1 cellular context compared by ENCODE assay signal in the genomic region with DNA sequence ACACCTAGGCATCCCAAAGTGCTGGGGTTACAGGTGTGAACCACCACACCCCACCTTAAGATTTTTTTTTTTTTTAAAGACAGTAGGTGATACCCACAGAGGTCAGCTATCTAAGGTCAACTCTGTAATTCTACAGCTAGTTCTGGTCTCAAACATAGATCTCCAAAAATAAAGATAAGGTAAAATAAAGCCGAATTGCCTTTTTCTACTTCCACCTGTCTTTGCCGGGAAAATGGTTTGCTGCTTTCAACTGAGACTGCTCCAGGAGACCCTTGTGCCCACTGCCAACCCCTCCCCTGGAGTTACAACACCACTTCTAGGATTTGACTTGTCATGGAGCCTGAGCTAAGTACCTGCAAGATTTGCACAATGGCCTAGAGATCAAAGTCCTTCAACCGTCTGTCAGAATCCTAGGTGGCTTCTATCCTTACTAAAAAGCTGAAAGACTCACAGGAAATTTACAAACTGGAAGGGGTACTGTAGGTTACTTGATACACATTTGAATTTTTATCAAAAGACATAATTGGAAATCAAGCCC.
TF ChIP-seq lines count a peak whose summit lies in the region.

No MANE protein-coding gene starts in this region.

TF ChIP-seq in HepG2, 621 proteins besides CTCF, POLR2A, EP300 and RAD21 (continued from another document and continues in another):
- TF ChIP-seq, protein P1, sequence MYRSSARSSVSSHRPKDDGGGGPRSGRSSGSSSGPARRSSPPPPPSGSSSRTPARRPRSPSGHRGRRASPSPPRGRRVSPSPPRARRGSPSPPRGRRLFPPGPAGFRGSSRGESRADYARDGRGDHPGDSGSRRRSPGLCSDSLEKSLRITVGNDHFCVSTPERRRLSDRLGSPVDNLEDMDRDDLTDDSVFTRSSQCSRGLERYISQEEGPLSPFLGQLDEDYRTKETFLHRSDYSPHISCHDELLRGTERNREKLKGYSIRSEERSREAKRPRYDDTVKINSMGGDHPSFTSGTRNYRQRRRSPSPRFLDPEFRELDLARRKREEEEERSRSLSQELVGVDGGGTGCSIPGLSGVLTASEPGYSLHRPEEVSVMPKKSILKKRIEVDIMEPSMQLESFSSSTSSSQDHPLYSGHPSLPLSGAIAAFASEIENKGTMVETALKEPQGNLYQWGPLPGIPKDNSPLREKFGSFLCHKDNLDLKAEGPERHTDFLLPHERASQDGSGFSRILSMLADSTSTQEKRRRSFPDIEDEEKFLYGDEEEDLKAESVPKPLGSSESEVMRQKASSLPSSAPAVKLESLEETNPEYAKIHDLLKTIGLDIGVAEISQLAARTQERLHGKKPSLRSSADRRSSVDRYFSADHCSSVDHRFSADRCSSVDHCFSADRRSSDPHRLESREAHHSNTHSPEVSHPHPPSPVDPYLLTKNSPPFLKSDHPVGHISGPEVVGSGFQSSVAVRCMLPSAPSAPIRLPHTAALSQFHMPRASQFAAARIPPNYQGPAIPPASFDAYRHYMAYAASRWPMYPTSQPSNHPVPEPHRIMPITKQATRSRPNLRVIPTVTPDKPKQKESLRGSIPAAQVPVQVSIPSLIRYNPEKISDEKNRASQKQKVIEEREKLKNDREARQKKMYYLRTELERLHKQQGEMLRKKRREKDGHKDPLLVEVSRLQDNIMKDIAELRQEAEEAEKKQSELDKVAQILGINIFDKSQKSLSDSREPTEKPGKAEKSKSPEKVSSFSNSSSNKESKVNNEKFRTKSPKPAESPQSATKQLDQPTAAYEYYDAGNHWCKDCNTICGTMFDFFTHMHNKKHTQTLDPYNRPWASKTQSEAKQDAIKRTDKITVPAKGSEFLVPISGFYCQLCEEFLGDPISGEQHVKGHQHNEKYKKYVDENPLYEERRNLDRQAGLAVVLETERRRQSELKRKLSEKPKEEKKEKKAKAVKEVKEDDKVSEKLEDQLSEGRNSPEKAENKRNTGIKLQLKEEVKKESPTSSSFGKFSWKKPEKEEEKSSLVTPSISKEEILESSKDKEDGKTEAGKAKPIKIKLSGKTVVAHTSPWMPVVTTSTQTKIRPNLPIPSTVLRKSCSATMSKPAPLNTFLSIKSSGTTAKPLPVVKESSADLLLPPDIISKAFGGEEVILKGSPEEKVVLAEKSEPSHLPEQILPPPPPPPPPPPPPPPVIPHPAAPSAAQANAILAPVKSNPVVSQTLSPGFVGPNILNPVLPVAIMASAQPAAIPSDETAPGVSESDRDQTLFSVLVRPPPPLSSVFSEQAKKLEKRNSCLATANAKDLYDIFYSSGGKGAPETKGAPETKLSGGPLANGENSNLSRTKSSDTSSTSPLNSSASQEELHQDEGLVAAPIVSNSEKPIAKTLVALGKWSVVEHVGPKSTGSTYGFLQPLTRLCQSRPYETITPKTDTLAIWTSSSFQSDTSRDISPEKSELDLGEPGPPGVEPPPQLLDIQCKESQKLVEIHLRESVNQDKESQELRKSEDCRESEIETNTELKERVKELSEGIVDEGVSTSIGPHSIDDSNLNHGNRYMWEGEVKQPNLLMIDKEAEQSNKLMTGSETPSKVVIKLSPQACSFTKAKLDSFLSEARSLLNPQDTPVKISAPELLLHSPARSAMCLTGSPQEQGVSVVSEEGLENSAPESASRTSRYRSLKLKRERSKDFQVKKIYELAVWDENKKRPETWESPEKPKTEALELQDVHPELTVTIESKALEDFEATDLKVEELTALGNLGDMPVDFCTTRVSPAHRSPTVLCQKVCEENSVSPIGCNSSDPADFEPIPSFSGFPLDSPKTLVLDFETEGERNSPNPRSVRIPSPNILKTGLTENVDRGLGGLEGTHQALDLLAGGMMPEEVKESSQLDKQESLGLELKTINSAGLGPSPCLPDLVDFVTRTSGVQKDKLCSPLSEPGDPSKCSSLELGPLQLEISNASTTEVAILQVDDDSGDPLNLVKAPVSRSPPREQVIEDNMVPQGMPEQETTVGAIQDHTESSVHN (CRISPR knock-in tag; IDR thresholded peaks at IDR 0.05) = no peak
- TF ChIP-seq, protein P2, sequence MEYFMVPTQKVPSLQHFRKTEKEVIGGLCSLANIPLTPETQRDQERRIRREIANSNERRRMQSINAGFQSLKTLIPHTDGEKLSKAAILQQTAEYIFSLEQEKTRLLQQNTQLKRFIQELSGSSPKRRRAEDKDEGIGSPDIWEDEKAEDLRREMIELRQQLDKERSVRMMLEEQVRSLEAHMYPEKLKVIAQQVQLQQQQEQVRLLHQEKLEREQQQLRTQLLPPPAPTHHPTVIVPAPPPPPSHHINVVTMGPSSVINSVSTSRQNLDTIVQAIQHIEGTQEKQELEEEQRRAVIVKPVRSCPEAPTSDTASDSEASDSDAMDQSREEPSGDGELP (IDR thresholded peaks at IDR 0.05; ENCODE audit: borderline replicate concordance, low read depth) = 0 out of 2 replicates have a peak, but pooled peaks have one; percentile 17
- TF ChIP-seq, protein P3, sequence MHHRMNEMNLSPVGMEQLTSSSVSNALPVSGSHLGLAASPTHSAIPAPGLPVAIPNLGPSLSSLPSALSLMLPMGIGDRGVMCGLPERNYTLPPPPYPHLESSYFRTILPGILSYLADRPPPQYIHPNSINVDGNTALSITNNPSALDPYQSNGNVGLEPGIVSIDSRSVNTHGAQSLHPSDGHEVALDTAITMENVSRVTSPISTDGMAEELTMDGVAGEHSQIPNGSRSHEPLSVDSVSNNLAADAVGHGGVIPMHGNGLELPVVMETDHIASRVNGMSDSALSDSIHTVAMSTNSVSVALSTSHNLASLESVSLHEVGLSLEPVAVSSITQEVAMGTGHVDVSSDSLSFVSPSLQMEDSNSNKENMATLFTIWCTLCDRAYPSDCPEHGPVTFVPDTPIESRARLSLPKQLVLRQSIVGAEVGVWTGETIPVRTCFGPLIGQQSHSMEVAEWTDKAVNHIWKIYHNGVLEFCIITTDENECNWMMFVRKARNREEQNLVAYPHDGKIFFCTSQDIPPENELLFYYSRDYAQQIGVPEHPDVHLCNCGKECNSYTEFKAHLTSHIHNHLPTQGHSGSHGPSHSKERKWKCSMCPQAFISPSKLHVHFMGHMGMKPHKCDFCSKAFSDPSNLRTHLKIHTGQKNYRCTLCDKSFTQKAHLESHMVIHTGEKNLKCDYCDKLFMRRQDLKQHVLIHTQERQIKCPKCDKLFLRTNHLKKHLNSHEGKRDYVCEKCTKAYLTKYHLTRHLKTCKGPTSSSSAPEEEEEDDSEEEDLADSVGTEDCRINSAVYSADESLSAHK (CRISPR knock-in tag; IDR thresholded peaks at IDR 0.05; ENCODE audit: borderline replicate concordance) = no peak
- TF ChIP-seq HOXD1 (CRISPR knock-in tag; IDR thresholded peaks at IDR 0.05) = peak; percentile 49; the same call in 1 of the 2 replicates
- TF ChIP-seq, protein P4, sequence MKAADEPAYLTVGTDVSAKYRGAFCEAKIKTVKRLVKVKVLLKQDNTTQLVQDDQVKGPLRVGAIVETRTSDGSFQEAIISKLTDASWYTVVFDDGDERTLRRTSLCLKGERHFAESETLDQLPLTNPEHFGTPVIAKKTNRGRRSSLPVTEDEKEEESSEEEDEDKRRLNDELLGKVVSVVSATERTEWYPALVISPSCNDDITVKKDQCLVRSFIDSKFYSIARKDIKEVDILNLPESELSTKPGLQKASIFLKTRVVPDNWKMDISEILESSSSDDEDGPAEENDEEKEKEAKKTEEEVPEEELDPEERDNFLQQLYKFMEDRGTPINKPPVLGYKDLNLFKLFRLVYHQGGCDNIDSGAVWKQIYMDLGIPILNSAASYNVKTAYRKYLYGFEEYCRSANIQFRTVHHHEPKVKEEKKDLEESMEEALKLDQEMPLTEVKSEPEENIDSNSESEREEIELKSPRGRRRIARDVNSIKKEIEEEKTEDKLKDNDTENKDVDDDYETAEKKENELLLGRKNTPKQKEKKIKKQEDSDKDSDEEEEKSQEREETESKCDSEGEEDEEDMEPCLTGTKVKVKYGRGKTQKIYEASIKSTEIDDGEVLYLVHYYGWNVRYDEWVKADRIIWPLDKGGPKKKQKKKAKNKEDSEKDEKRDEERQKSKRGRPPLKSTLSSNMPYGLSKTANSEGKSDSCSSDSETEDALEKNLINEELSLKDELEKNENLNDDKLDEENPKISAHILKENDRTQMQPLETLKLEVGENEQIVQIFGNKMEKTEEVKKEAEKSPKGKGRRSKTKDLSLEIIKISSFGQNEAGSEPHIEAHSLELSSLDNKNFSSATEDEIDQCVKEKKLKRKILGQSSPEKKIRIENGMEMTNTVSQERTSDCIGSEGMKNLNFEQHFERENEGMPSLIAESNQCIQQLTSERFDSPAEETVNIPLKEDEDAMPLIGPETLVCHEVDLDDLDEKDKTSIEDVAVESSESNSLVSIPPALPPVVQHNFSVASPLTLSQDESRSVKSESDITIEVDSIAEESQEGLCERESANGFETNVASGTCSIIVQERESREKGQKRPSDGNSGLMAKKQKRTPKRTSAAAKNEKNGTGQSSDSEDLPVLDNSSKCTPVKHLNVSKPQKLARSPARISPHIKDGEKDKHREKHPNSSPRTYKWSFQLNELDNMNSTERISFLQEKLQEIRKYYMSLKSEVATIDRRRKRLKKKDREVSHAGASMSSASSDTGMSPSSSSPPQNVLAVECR (CRISPR knock-in tag; IDR thresholded peaks at IDR 0.05; ENCODE audit: borderline replicate concordance) = peak; percentile 49; the same call in 1 of the 2 replicates
- TF ChIP-seq, protein P5, sequence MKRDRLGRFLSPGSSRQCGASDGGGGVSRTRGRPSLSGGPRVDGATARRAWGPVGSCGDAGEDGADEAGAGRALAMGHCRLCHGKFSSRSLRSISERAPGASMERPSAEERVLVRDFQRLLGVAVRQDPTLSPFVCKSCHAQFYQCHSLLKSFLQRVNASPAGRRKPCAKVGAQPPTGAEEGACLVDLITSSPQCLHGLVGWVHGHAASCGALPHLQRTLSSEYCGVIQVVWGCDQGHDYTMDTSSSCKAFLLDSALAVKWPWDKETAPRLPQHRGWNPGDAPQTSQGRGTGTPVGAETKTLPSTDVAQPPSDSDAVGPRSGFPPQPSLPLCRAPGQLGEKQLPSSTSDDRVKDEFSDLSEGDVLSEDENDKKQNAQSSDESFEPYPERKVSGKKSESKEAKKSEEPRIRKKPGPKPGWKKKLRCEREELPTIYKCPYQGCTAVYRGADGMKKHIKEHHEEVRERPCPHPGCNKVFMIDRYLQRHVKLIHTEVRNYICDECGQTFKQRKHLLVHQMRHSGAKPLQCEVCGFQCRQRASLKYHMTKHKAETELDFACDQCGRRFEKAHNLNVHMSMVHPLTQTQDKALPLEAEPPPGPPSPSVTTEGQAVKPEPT (CRISPR knock-in tag; IDR thresholded peaks at IDR 0.05; ENCODE audit: low read depth) = no peak
- TF ChIP-seq ZBTB7B (CRISPR knock-in tag; IDR thresholded peaks at IDR 0.05) = peak; percentile 91; the same call in 1 of the 2 replicates
- TF ChIP-seq ZFY (CRISPR knock-in tag; IDR thresholded peaks at IDR 0.05) = no peak
- TF ChIP-seq, protein P6, sequence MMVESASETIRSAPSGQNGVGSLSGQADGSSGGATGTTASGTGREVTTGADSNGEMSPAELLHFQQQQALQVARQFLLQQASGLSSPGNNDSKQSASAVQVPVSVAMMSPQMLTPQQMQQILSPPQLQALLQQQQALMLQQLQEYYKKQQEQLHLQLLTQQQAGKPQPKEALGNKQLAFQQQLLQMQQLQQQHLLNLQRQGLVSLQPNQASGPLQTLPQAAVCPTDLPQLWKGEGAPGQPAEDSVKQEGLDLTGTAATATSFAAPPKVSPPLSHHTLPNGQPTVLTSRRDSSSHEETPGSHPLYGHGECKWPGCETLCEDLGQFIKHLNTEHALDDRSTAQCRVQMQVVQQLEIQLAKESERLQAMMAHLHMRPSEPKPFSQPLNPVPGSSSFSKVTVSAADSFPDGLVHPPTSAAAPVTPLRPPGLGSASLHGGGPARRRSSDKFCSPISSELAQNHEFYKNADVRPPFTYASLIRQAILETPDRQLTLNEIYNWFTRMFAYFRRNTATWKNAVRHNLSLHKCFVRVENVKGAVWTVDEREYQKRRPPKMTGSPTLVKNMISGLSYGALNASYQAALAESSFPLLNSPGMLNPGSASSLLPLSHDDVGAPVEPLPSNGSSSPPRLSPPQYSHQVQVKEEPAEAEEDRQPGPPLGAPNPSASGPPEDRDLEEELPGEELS (CRISPR knock-in tag; IDR thresholded peaks at IDR 0.05) = peak; percentile 57; the same call in 1 of the 2 replicates
- TF ChIP-seq EZH2 (conservative IDR thresholded peaks at IDR 0.05; ENCODE audit: low read depth, low read length) = no peak
- TF ChIP-seq, protein P7, sequence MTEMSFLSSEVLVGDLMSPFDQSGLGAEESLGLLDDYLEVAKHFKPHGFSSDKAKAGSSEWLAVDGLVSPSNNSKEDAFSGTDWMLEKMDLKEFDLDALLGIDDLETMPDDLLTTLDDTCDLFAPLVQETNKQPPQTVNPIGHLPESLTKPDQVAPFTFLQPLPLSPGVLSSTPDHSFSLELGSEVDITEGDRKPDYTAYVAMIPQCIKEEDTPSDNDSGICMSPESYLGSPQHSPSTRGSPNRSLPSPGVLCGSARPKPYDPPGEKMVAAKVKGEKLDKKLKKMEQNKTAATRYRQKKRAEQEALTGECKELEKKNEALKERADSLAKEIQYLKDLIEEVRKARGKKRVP (CRISPR knock-in tag; IDR thresholded peaks at IDR 0.05) = peak in 1 of 2 experiments; percentile 97; a peak in 2 of 4 replicates
- no peak for TF ChIP-seq MXI1 (IDR thresholded peaks at IDR 0.05; ENCODE audit: borderline replicate concordance, low read depth, low read length)
- TF ChIP-seq, protein P8, sequence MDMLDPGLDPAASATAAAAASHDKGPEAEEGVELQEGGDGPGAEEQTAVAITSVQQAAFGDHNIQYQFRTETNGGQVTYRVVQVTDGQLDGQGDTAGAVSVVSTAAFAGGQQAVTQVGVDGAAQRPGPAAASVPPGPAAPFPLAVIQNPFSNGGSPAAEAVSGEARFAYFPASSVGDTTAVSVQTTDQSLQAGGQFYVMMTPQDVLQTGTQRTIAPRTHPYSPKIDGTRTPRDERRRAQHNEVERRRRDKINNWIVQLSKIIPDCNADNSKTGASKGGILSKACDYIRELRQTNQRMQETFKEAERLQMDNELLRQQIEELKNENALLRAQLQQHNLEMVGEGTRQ (IDR thresholded peaks at IDR 0.05; ENCODE audit: low read depth, low read length) = no peak
- TF ChIP-seq, protein P8 (CRISPR knock-in tag; IDR thresholded peaks at IDR 0.05; ENCODE audit: borderline replicate concordance) = no peak
- no peak for TF ChIP-seq TBL1XR1 (IDR thresholded peaks at IDR 0.05; ENCODE audit: borderline replicate concordance, low read length, partially characterized antibody)
- peak; percentile 66; the same call in 1 of the 2 replicates for TF ChIP-seq PITX1 (CRISPR knock-in tag; IDR thresholded peaks at IDR 0.05)
- TF ChIP-seq TMF1 (CRISPR knock-in tag; IDR thresholded peaks at IDR 0.05; ENCODE audit: low read depth) = no peak
- TF ChIP-seq ZNF83 (CRISPR knock-in tag; IDR thresholded peaks at IDR 0.05; ENCODE audit: borderline replicate concordance) = no peak
- peak; percentile 29; the same call in 1 of the 2 replicates for TF ChIP-seq SALL1 (CRISPR knock-in tag; IDR thresholded peaks at IDR 0.05)
- TF ChIP-seq ZC3H13 (CRISPR knock-in tag; IDR thresholded peaks at IDR 0.05) = no peak
- TF ChIP-seq ZNF788 (CRISPR knock-in tag; IDR thresholded peaks at IDR 0.05; ENCODE audit: borderline replicate concordance) = no peak
- no peak for TF ChIP-seq NR2F1 (CRISPR knock-in tag; IDR thresholded peaks at IDR 0.05)
